ENCODE assay signal across 21 cellular contexts in the genomic region with DNA sequence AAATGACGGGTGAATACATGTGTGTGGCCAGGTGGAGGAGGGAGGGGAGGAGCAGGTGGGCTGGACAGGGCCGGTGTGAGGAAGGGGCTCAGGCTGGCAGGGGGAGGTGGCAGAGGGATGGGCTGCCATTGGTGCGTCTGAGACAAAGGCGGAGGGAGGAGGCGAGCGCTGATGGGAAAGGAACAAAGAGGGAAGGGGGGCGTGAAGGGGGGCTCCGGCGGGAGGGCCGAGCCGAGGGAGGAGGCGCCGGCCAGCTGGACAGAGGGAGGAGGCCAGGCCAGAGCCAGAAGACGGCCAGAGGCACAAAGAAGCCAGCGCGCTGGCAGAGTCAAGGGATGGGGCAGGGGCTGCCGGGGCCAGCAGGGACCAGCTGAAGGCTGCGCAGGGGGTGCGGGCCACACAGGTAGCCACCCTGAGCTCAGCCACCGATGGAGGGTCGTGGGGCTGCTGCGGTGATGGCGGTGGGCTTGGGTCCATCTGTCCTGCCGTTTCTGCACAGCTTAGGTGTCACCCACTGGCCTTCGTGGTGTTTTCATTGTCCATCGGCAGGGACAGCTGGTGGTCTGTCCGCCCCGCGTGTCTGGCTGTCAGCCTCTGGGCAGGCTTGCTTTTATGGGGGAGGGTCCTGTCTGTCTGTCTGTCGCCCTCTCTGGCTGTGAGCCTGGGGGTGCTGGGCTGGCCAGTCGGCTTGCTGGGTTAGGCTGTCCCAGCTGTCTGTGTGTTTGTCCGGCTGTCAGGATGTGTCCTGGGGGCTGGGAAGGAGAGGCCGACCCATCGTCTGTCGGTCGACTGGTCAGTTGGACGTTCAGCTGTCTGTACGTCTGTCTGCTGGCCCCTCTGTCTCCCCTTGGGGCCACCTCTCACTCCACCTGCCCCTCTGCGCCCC. TPM values are rescaled to one million over a fixed set of nuclear protein-coding genes. Genes with fewer than 3 reads are reported as not detected.
A peak's percentile ranks its signal among the peaks of the same experiment; 100 is the strongest.
DNase-seq lines count a peak whose midpoint lies in the region; ATAC-seq and TF ChIP-seq lines count a peak whose summit lies in the region.
"Had no signal": no experiment of that assay in that cellular context is flagged by ENCODE, and none has a peak within 500 bp of the region (broad histone marks: within the 10 kb centered on the region; RNA-seq: fewer than 3 reads in every experiment).

No MANE protein-coding gene starts in this region.

- H2BK120ac ChIP-seq in H9 (ENCODE audit: low read depth, low read length, poor library complexity, severe bottlenecking) = no peak overlapping the region
- peak overlapping the region; percentile 100 for H2BK120ac ChIP-seq in neuronal stem cell (ENCODE audit: low read depth, low read length)

- no peaks in the 10 kb centered on the region; the same call in 1 of the 2 replicates for H3K4me1 ChIP-seq in H9 (ENCODE audit: insufficient read depth, low read length)
- peaks cover 40 to 50% of the 10 kb centered on the region in 2 donors for H3K4me1 ChIP-seq in neuronal stem cell (ENCODE audit: control insufficient read depth in 2 of 2, insufficient read depth in 1 of 2, low read depth in 1 of 2, low read length in 2 of 2)
- H3K4me1 ChIP-seq in Karpas-422 (ENCODE audit: low read length) = peaks cover 17% of the 10 kb centered on the region

- no peak overlapping the region for H2AFZ ChIP-seq in H9 (ENCODE audit: low read length)
- no peak overlapping the region for H2AFZ ChIP-seq in neuronal stem cell (ENCODE audit: low read length)
- no peak overlapping the region for H2AFZ ChIP-seq in Karpas-422 (ENCODE audit: low read length)
- H2AFZ ChIP-seq: hepatocyte had no signal

- WGBS in H9 (ENCODE audit: extremely low coverage, insufficient read length, low lambda C conversion rate) = no CpG with 5 or more reads among the region's 39 CpGs
- no CpG with 5 or more reads among the region's 39 CpGs for WGBS in neuronal stem cell (ENCODE audit: extremely low coverage in 2 of 2, insufficient read length in 2 of 2, insufficient replicate concordance in 1 of 2), 2 donors

- H3K23me2 ChIP-seq in H9 (ENCODE audit: insufficient read length, low read depth, low read length, poor library complexity, severe bottlenecking) = peaks cover 15% of the 10 kb centered on the region

- H3K27me3 ChIP-seq in H9 (ENCODE audit: insufficient read depth, low read length) (peaks cover 23% of the 10 kb centered on the region; the same call in 1 of the 2 replicates), WERI-Rb-1 (ENCODE audit: insufficient read depth, low read depth, severe bottlenecking) (peaks cover 35% of the 10 kb centered on the region), neuronal stem cell (ENCODE audit: control insufficient read depth in 3 of 3, insufficient read depth in 3 of 3, low read depth in 1 of 3, low read length in 3 of 3) (peaks cover 0 to 8% (median 0%) of the 10 kb centered on the region in 3 experiments), Karpas-422 (ENCODE audit: low read length) (0 out of 2 replicates have a peak, but pooled peaks cover 2% of the 10 kb centered on the region)

- H3K4me2 ChIP-seq in H9 (ENCODE audit: insufficient read depth, insufficient read length, low read length) (no peak overlapping the region), neuronal stem cell (ENCODE audit: insufficient read depth, low read length, poor library complexity, severe bottlenecking) (peak overlapping the region; percentile 33), Karpas-422 (ENCODE audit: low read depth, low read length, poor library complexity, severe bottlenecking) (no peak overlapping the region)
- H3K4me2 ChIP-seq: hepatocyte had no signal

- H2BK5ac ChIP-seq in H9 (ENCODE audit: insufficient read length, low read length) (no peak overlapping the region), neuronal stem cell (ENCODE audit: low read length) (peak overlapping the region; percentile 94)

- no peak overlapping the region for H2BK20ac ChIP-seq in H9 (ENCODE audit: low read depth, low read length, poor library complexity, severe bottlenecking)

- H3K56ac ChIP-seq in H9 (ENCODE audit: insufficient read length, low read depth, low read length) = no peak overlapping the region

- H3K23ac ChIP-seq in H9 (ENCODE audit: insufficient read length, low read depth, low read length) (no peak overlapping the region), neuronal stem cell (ENCODE audit: low read depth, low read length, poor library complexity) (peak overlapping the region; percentile 92)

- H3K4me1 Mint-ChIP-seq in H9 = peaks cover 13 to 46% of the 10 kb centered on the region in 2 experiments
- H3K4me1 Mint-ChIP-seq in glutamatergic neuron (ENCODE audit: low read depth, unreplicated experiment) = peaks cover 17% of the 10 kb centered on the region

- TF ChIP-seq CTCF in H9 (conservative IDR thresholded peaks at IDR 0.05) = no peak
- no peak for TF ChIP-seq CTCF in WERI-Rb-1 (IDR thresholded peaks at IDR 0.05; ENCODE audit: low read depth, low read length)
- no peak for TF ChIP-seq CTCF in glutamatergic neuron (IDR thresholded peaks at IDR 0.05; ENCODE audit: partially characterized antibody, unreplicated experiment)

- H3K9me3 Mint-ChIP-seq in H9 (no peaks in the 10 kb centered on the region; a peak in 1 of 5 replicates), glutamatergic neuron (ENCODE audit: unreplicated experiment) (peaks cover 23% of the 10 kb centered on the region)
- H3K9me3 Mint-ChIP-seq: activated T-helper 2 cell treated with anti-CD3 and anti-CD28 coated beads, Interferon-gamma antibody, Interleukin-2, Interleukin-4, amounts not matched to agents 10 μg/mL and 5 μg/mL and 100 μg/mL, durations not matched to agents 14 hours and 24 hours and 36 hours; CD8-positive, alpha-beta T cell; central memory CD8-positive, alpha-beta T cell had no signal

- no peaks in the 10 kb centered on the region for H3K79me2 ChIP-seq in H9 (ENCODE audit: insufficient read depth, low read length)
- no peaks in the 10 kb centered on the region for H3K79me2 ChIP-seq in Karpas-422 (ENCODE audit: low read length)
- H3K79me2 ChIP-seq: hepatocyte had no signal

- H4K91ac ChIP-seq in H9 (ENCODE audit: insufficient read length, low read depth, low read length) (no peak overlapping the region), neuronal stem cell (ENCODE audit: low read depth, low read length, poor library complexity) (peak overlapping the region; percentile 98)

- H3K9me2 ChIP-seq in Karpas-422 (replicated peaks; ENCODE audit: insufficient read depth, low read length) = no peaks in the 10 kb centered on the region

- H2BK15ac ChIP-seq in H9 (ENCODE audit: low read depth, low read length) = no peak overlapping the region
- peak overlapping the region; percentile 100 for H2BK15ac ChIP-seq in neuronal stem cell (ENCODE audit: low read length)

- no peak for ATAC-seq in GM18867 (IDR thresholded peaks at IDR 0.05; ENCODE audit: unreplicated experiment)
- ATAC-seq: CD8-positive, alpha-beta T cell had no signal

- no peak overlapping the region for H3T11ph ChIP-seq in H9 (ENCODE audit: low read length)

- H3K14ac ChIP-seq in H9 (ENCODE audit: insufficient read depth, low read length) (peak overlapping the region; percentile 51; the same call in 1 of the 2 replicates), neuronal stem cell (ENCODE audit: low read length) (peak overlapping the region; percentile 97)

- H2BK12ac ChIP-seq in H9 (ENCODE audit: insufficient read length, low read depth, low read length) (no peak overlapping the region), neuronal stem cell (ENCODE audit: low read length) (peak overlapping the region; percentile 100)

- H4K8ac ChIP-seq in H9 (replicated peaks; ENCODE audit: insufficient read length, low read depth, low read length) = no peak overlapping the region
- peak overlapping the region; percentile 92 for H4K8ac ChIP-seq in neuronal stem cell (ENCODE audit: low read depth, low read length)

- H3K9ac ChIP-seq in H9 (ENCODE audit: extremely low read depth, insufficient read length, low read length) (no peak overlapping the region), neuronal stem cell (ENCODE audit: low read depth, low read length, poor library complexity) (peak overlapping the region; percentile 92), Karpas-422 (ENCODE audit: low read length) (no peak overlapping the region)

- no peak overlapping the region for H4K5ac ChIP-seq in H9 (ENCODE audit: insufficient read length, low read depth, low read length)

- H3K27me3 Mint-ChIP-seq in H9 (ENCODE audit: low read depth) (peaks cover 83% of the 10 kb centered on the region), glutamatergic neuron (ENCODE audit: unreplicated experiment) (peaks cover 23% of the 10 kb centered on the region)

- H3K27ac Mint-ChIP-seq in H9 (no peak overlapping the region), glutamatergic neuron (ENCODE audit: unreplicated experiment) (peak overlapping the region; percentile 100)
- H3K27ac Mint-ChIP-seq: activated T-helper 2 cell treated with anti-CD3 and anti-CD28 coated beads, Interferon-gamma antibody, Interleukin-2, Interleukin-4, amounts not matched to agents 10 μg/mL and 5 μg/mL and 100 μg/mL, durations not matched to agents 14 hours and 24 hours and 36 hours; CD8-positive, alpha-beta T cell had no signal

- peaks cover 5% of the 10 kb centered on the region; the same call in 1 of the 2 replicates for H3K36me3 ChIP-seq in WERI-Rb-1
- peaks cover 7 to 47% of the 10 kb centered on the region in 2 donors for H3K36me3 ChIP-seq in neuronal stem cell (replicated peaks in 1 of 2; ENCODE audit: control insufficient read depth in 2 of 2, insufficient read depth in 2 of 2, low read length in 2 of 2)
- no peaks in the 10 kb centered on the region for H3K36me3 ChIP-seq in Karpas-422 (ENCODE audit: insufficient read depth, low read length)

- H2AK5ac ChIP-seq in H9 (ENCODE audit: insufficient read length, low read length) (no peak overlapping the region), neuronal stem cell (ENCODE audit: low read depth, low read length) (peak overlapping the region; percentile 99)

- H3K36me3 Mint-ChIP-seq in H9 (ENCODE audit: insufficient read depth in 1 of 3, low read depth in 3 of 3) (peaks cover 0 to 2% (median under 1%) of the 10 kb centered on the region in 3 experiments; a peak in 1 of 7 replicates), glutamatergic neuron (ENCODE audit: unreplicated experiment) (peaks cover 6% of the 10 kb centered on the region)
- H3K36me3 Mint-ChIP-seq: CD8-positive, alpha-beta T cell had no signal

- peak overlapping the region; percentile 32 for H3K18ac ChIP-seq in H9 (ENCODE audit: insufficient read length, low read depth, low read length)
- peak overlapping the region; percentile 99 for H3K18ac ChIP-seq in neuronal stem cell (ENCODE audit: low read length)

- H3K9me3 ChIP-seq in H9 (ENCODE audit: control insufficient read depth, low read depth, low read length) (no peaks in the 10 kb centered on the region), WERI-Rb-1 (ENCODE audit: severe bottlenecking) (no peaks in the 10 kb centered on the region), neuronal stem cell (replicated peaks in 1 of 2; ENCODE audit: control insufficient read depth in 2 of 2, insufficient read depth in 1 of 2, low read depth in 1 of 2, low read length in 2 of 2) (no peaks in the 10 kb centered on the region), Karpas-422 (ENCODE audit: low read length) (no peaks in the 10 kb centered on the region)

- DNase-seq in H9 (peak; percentile 75), WERI-Rb-1 (no peak), glutamatergic neuron (peak; percentile 90), neuronal stem cell (ENCODE audit: low spot score) (no peak), Karpas-422 (no peak), NCI-H1436 (lab: John Stamatoyannopoulos, UW) (no peak), SIG-M5 treated with dmso at 0.1 percent for 504 hours (lab: John Stamatoyannopoulos, UW; ENCODE audit: unreplicated experiment) (no peak)
- DNase-seq: activated CD4-positive, CD25-positive, alpha-beta regulatory T cell treated with anti-CD3 and anti-CD28 coated beads, Interleukin-2, amount 50 U/mL, for 72 hours; CD8-positive, alpha-beta T cell; DND-41; GOT3; NCI-H2081; NCI-H524 treated with DMSO at 0.1 percent for 48 hours; stimulated activated CD4-positive, alpha-beta T cell treated with anti-CD3 and anti-CD28 coated beads, Interleukin-2, amount 100 ng/mL, for 48 hours; T-helper 9 cell had no signal

- H3K4ac ChIP-seq in H9 (ENCODE audit: low read depth, low read length) (no peak overlapping the region), neuronal stem cell (ENCODE audit: low read length) (peak overlapping the region; percentile 84)

- H3K27ac ChIP-seq in H9 (ENCODE audit: insufficient read length, low read depth, low read length) (no peak overlapping the region), WERI-Rb-1 (peak overlapping the region; percentile 3; the same call in 1 of the 2 replicates), neuronal stem cell (replicated peaks; ENCODE audit: low read length) (peak overlapping the region; percentile 60), Karpas-422 (ENCODE audit: low read length) (no peak overlapping the region)
- H3K27ac ChIP-seq: hepatocyte, SK-N-MC had no signal

- no peaks in the 10 kb centered on the region for H4K20me1 ChIP-seq in H9 (ENCODE audit: control insufficient read depth, insufficient read depth, insufficient read length)
- H4K20me1 ChIP-seq in Karpas-422 (ENCODE audit: insufficient read depth, low read depth, low read length) = peaks cover 11% of the 10 kb centered on the region; the same call in 1 of the 2 replicates

- peak overlapping the region in 1 of 2 experiments; percentile 53; a peak in 1 of 5 replicates for H3K4me3 Mint-ChIP-seq in H9
- peak overlapping the region; percentile 95 for H3K4me3 Mint-ChIP-seq in glutamatergic neuron (ENCODE audit: unreplicated experiment)
- H3K4me3 Mint-ChIP-seq: CD8-positive, alpha-beta T cell; central memory CD8-positive, alpha-beta T cell had no signal

- H3K4me3 ChIP-seq in WERI-Rb-1 (ENCODE audit: low read depth, low read length) (peak overlapping the region; percentile 9), neuronal stem cell (ENCODE audit: low read length in 2 of 2) (peak overlapping the region; percentile 62 to 75), Karpas-422 (ENCODE audit: low read length) (no peak overlapping the region)
- H3K4me3 ChIP-seq: hepatocyte, SK-N-MC had no signal

- no peaks in the 10 kb centered on the region for H3K79me1 ChIP-seq in H9 (ENCODE audit: insufficient read depth, low read depth, low read length, poor library complexity, severe bottlenecking)
- H3K79me1 ChIP-seq in neuronal stem cell (ENCODE audit: low read depth, low read length) = peaks cover 17% of the 10 kb centered on the region

RNA-seq across cellular contexts. Expression of a gene that starts 2.2 kb away (rescaled TPM):
- total RNA-seq in H9 (2021) (0.68 and 2.0 TPM in 2 replicates), glutamatergic neuron (ENCODE audit: unreplicated experiment) (371 TPM)
- 3.4 TPM for polyA plus RNA-seq in neuronal stem cell (2013, experiment 1 of 2)
- 3.9 TPM for polyA plus RNA-seq in neuronal stem cell (2013, experiment 2 of 2)
- total RNA-seq in Karpas-422 (2014; rRNA removed; shearing (Covaris generic); ENCODE audit: low replicate concordance) = 1.1 and 2.8 TPM in 2 replicates
- total RNA-seq: kidney epithelial cell had no signal

RNA-seq across cellular contexts. Expression of a gene that starts 14.0 kb away (rescaled TPM):
- total RNA-seq in H9 (2021) = 1,628 and 1,677 TPM in 2 replicates
- total RNA-seq in glutamatergic neuron (ENCODE audit: unreplicated experiment) = 603 TPM
- 3,965 TPM for polyA plus RNA-seq in neuronal stem cell (2013, experiment 1 of 2)
- polyA plus RNA-seq in neuronal stem cell (2013, experiment 2 of 2) = 3,732 TPM
- 2,088 and 3,414 TPM in 2 replicates for total RNA-seq in Karpas-422 (2014; rRNA removed; shearing (Covaris generic); ENCODE audit: low replicate concordance)

RNA-seq across cellular contexts. Expression of a gene that starts 26.9 kb away (rescaled TPM):
- 30.3 and 36.8 TPM in 2 replicates for total RNA-seq in H9 (2021)
- 29.2 TPM for total RNA-seq in glutamatergic neuron (ENCODE audit: unreplicated experiment)
- 22.9 TPM for polyA plus RNA-seq in neuronal stem cell (2013, experiment 1 of 2)
- polyA plus RNA-seq in neuronal stem cell (2013, experiment 2 of 2) = 21.4 TPM
- total RNA-seq in Karpas-422 (2014; rRNA removed; shearing (Covaris generic); ENCODE audit: low replicate concordance) = 26.4 and 62.2 TPM in 2 replicates

RNA-seq across cellular contexts. Expression of a gene that starts 38.0 kb away (rescaled TPM):
- total RNA-seq in H9 (2021) = 5.8 and 9.1 TPM in 2 replicates
- 21.2 TPM for total RNA-seq in glutamatergic neuron (ENCODE audit: unreplicated experiment)
- polyA plus RNA-seq in neuronal stem cell (2013, experiment 1 of 2) = 8.3 TPM
- polyA plus RNA-seq in neuronal stem cell (2013, experiment 2 of 2) = 7.9 TPM
- 2.0 and 5.0 TPM in 2 replicates for total RNA-seq in Karpas-422 (2014; rRNA removed; shearing (Covaris generic); ENCODE audit: low replicate concordance)

RNA-seq across cellular contexts. Expression of a gene that starts 38.8 kb away (rescaled TPM):
- 10.4 and 10.5 TPM in 2 replicates for total RNA-seq in H9 (2021)
- total RNA-seq in glutamatergic neuron (ENCODE audit: unreplicated experiment) = 21.5 TPM
- 18.0 TPM for polyA plus RNA-seq in neuronal stem cell (2013, experiment 1 of 2)
- polyA plus RNA-seq in neuronal stem cell (2013, experiment 2 of 2) = 17.5 TPM
- 1.3 and 1.5 TPM in 2 replicates for total RNA-seq in Karpas-422 (2014; rRNA removed; shearing (Covaris generic); ENCODE audit: low replicate concordance)

Comparison
In these comparisons a context has a peak if more than half of its experiments do, and no peak if none do; other contexts are left out.
1. DNase-seq: peak in H9 (single experiment) and glutamatergic neuron (single experiment); none in WERI-Rb-1 (single experiment), neuronal stem cell (single experiment), Karpas-422 (single experiment), NCI-H1436 (single experiment) and SIG-M5 treated with dmso at 0.1 percent for 504 hours (single experiment).
2. H3K27ac ChIP-seq: peak in WERI-Rb-1 (single experiment) and neuronal stem cell (single experiment); none in H9 (single experiment) and Karpas-422 (single experiment).
3. RNA of a gene that starts 2.2 kb away (total RNA-seq): 371 TPM in glutamatergic neuron (single experiment); 1.1 to 2.8 TPM in Karpas-422 and 0.68 to 2.0 TPM in H9; every median in the first group is over 10 times any median in the second.